In genomic region chr2:241356871-241357260, GRCh38 we compare ENCODE assay signal across 1 cellular context.
TF ChIP-seq lines count a peak whose summit lies in the region.

No MANE protein-coding gene starts in this region.

TF ChIP-seq in HepG2, 621 proteins besides CTCF, POLR2A, EP300 and RAD21:
- TF ChIP-seq ZNF83 (CRISPR knock-in tag; IDR thresholded peaks at IDR 0.05; ENCODE audit: borderline replicate concordance), result no peak
- 0 out of 2 replicates have a peak, but pooled peaks have one; percentile 1 for TF ChIP-seq MIXL1 (CRISPR knock-in tag; IDR thresholded peaks at IDR 0.05)
- TF ChIP-seq E2F5 (CRISPR knock-in tag; conservative IDR thresholded peaks at IDR 0.05), result no peak
- TF ChIP-seq SIX4 (CRISPR knock-in tag; IDR thresholded peaks at IDR 0.05), result no peak
- TF ChIP-seq MEF2D (CRISPR knock-in tag; IDR thresholded peaks at IDR 0.05), result no peak
- TF ChIP-seq HDAC2 (CRISPR knock-in tag; IDR thresholded peaks at IDR 0.05), result 0 out of 2 replicates have a peak, but pooled peaks have one; percentile 1
- TF ChIP-seq HNRNPH1 (optimal IDR thresholded peaks at IDR 0.05; ENCODE audit: low read depth, low read length), result no peak
- TF ChIP-seq, protein P1, sequence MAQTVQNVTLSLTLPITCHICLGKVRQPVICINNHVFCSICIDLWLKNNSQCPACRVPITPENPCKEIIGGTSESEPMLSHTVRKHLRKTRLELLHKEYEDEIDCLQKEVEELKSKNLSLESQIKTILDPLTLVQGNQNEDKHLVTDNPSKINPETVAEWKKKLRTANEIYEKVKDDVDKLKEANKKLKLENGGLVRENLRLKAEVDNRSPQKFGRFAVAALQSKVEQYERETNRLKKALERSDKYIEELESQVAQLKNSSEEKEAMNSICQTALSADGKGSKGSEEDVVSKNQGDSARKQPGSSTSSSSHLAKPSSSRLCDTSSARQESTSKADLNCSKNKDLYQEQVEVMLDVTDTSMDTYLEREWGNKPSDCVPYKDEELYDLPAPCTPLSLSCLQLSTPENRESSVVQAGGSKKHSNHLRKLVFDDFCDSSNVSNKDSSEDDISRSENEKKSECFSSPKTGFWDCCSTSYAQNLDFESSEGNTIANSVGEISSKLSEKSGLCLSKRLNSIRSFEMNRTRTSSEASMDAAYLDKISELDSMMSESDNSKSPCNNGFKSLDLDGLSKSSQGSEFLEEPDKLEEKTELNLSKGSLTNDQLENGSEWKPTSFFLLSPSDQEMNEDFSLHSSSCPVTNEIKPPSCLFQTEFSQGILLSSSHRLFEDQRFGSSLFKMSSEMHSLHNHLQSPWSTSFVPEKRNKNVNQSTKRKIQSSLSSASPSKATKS (CRISPR knock-in tag; IDR thresholded peaks at IDR 0.05), result no peak
- no peak for TF ChIP-seq REXO4 (CRISPR knock-in tag; IDR thresholded peaks at IDR 0.05; ENCODE audit: borderline replicate concordance)
- no peak for TF ChIP-seq ETV5 (CRISPR knock-in tag; IDR thresholded peaks at IDR 0.05; ENCODE audit: borderline replicate concordance)
- TF ChIP-seq KDM5A (IDR thresholded peaks at IDR 0.05; ENCODE audit: borderline replicate concordance, low read length), result peak; percentile 4; the same call in 1 of the 2 replicates
- TF ChIP-seq, protein P2, sequence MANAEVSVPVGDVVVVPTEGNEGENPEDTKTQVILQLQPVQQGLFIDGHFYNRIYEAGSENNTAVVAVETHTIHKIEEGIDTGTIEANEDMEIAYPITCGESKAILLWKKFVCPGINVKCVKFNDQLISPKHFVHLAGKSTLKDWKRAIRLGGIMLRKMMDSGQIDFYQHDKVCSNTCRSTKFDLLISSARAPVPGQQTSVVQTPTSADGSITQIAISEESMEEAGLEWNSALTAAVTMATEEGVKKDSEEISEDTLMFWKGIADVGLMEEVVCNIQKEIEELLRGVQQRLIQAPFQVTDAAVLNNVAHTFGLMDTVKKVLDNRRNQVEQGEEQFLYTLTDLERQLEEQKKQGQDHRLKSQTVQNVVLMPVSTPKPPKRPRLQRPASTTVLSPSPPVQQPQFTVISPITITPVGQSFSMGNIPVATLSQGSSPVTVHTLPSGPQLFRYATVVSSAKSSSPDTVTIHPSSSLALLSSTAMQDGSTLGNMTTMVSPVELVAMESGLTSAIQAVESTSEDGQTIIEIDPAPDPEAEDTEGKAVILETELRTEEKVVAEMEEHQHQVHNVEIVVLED (CRISPR knock-in tag; IDR thresholded peaks at IDR 0.05; ENCODE audit: borderline replicate concordance), result no peak
- 0 out of 2 replicates have a peak, but pooled peaks have one; percentile 11 for TF ChIP-seq SIN3A (IDR thresholded peaks at IDR 0.05; ENCODE audit: borderline replicate concordance, low read depth, low read length)
- peak; percentile 47; the same call in 1 of the 2 replicates for TF ChIP-seq SMAD3 (CRISPR knock-in tag; IDR thresholded peaks at IDR 0.05)
- no peak for TF ChIP-seq SALL2 (CRISPR knock-in tag; IDR thresholded peaks at IDR 0.05)
- 0 out of 2 replicates have a peak, but pooled peaks have one; percentile 0 for TF ChIP-seq ZNF256 (CRISPR knock-in tag; conservative IDR thresholded peaks at IDR 0.05)
- no peak for TF ChIP-seq ZNF224 (CRISPR knock-in tag; IDR thresholded peaks at IDR 0.05)
- TF ChIP-seq AFF4 (CRISPR knock-in tag; IDR thresholded peaks at IDR 0.05), result no peak
- TF ChIP-seq, protein P3, sequence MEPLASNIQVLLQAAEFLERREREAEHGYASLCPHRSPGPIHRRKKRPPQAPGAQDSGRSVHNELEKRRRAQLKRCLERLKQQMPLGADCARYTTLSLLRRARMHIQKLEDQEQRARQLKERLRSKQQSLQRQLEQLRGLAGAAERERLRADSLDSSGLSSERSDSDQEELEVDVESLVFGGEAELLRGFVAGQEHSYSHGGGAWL (CRISPR knock-in tag; IDR thresholded peaks at IDR 0.05), result no peak
- TF ChIP-seq ZSCAN31 (CRISPR knock-in tag; IDR thresholded peaks at IDR 0.05; ENCODE audit: low read depth), result 0 out of 2 replicates have a peak, but pooled peaks have one; percentile 12
- TF ChIP-seq ZHX2 (IDR thresholded peaks at IDR 0.05; ENCODE audit: low read depth), result no peak
- no peak for TF ChIP-seq ZHX2 (CRISPR knock-in tag; IDR thresholded peaks at IDR 0.05; ENCODE audit: borderline replicate concordance)
- TF ChIP-seq TOE1 (CRISPR knock-in tag; IDR thresholded peaks at IDR 0.05), result no peak
- TF ChIP-seq DR1 (CRISPR knock-in tag; IDR thresholded peaks at IDR 0.05), result no peak
- no peak for TF ChIP-seq HIVEP1 (CRISPR knock-in tag; IDR thresholded peaks at IDR 0.05)
- no peak for TF ChIP-seq ZNF782 (CRISPR knock-in tag; IDR thresholded peaks at IDR 0.05; ENCODE audit: borderline replicate concordance)
- TF ChIP-seq SALL1 (CRISPR knock-in tag; IDR thresholded peaks at IDR 0.05), result no peak
- TF ChIP-seq MTERF4 (CRISPR knock-in tag; IDR thresholded peaks at IDR 0.05), result no peak
- TF ChIP-seq SOX5 (CRISPR knock-in tag; IDR thresholded peaks at IDR 0.05; ENCODE audit: borderline replicate concordance), result no peak
- TF ChIP-seq ZNF235 (CRISPR knock-in tag; IDR thresholded peaks at IDR 0.05; ENCODE audit: borderline replicate concordance), result no peak
- no peak for TF ChIP-seq ZNF672 (CRISPR knock-in tag; IDR thresholded peaks at IDR 0.05)
- no peak for TF ChIP-seq JARID2 (CRISPR knock-in tag; IDR thresholded peaks at IDR 0.05; ENCODE audit: insufficient replicate concordance)
- no peak for TF ChIP-seq ZNF501 (CRISPR knock-in tag; IDR thresholded peaks at IDR 0.05)
- peak; percentile 9; the same call in 1 of the 2 replicates for TF ChIP-seq ZFP90 (CRISPR knock-in tag; IDR thresholded peaks at IDR 0.05; ENCODE audit: borderline replicate concordance)
- no peak for TF ChIP-seq CBX5 (CRISPR knock-in tag; IDR thresholded peaks at IDR 0.05; ENCODE audit: borderline replicate concordance)
- no peak for TF ChIP-seq PITX1 (CRISPR knock-in tag; IDR thresholded peaks at IDR 0.05)
